34 cellular contexts compared by ENCODE assay signal in the genomic region with DNA sequence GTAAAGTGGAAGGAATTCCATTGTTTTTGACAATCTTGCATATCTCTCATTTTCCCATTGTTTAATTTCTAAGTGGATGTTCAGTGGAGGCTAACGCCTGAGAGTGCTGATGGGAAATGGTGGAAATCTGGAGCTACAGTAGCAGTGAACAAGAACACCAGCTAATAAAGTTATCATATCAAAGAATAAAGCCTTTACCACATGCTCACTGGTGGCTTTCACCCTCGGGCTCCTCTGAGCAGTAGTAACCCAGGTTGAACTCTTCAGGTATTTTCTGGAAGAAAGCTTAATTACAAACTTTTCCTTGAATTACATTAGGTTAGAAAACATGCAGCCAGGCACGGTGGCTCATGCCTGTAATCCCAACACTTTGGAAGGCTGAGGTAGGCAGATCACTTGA. TPM values are rescaled to one million over a fixed set of nuclear protein-coding genes. Genes with fewer than 3 reads are reported as not detected.
"Had no signal": no experiment of that assay in that cellular context is flagged by ENCODE, and none has a peak within 500 bp of the region (broad histone marks: within the 10 kb centered on the region; RNA-seq: fewer than 3 reads in every experiment).

No MANE protein-coding gene starts in this region.

- FAIRE-seq: endothelial cell of umbilical vein, keratinocyte had no signal

- H3K27ac ChIP-seq: body of pancreas, spleen, thoracic aorta, uterus had no signal

- H3K9me3 Mint-ChIP-seq: activated B cell treated with CpG ODN at 0.5 μM for 24 hours; activated naive CD4-positive, alpha-beta T cell treated with anti-CD3 and anti-CD28 coated beads, Interleukin-2, amount 50 U/mL, for 24 hours; activated T-helper 2 cell treated with anti-CD3 and anti-CD28 coated beads, Interferon-gamma antibody, Interleukin-2, Interleukin-4, amounts not matched to agents 10 μg/mL and 5 μg/mL and 100 μg/mL, durations not matched to agents 14 hours and 24 hours and 36 hours; effector memory CD8-positive, alpha-beta T cell; nephron; type B pancreatic cell had no signal

- H3K4me3 ChIP-seq: body of pancreas, gastroesophageal sphincter, mucosa of descending colon, spleen, thoracic aorta, uterus had no signal

- H3K4me1 ChIP-seq: body of pancreas, uterus had no signal

- H3K27me3 Mint-ChIP-seq: activated B cell treated with CpG ODN at 0.5 μM for 24 hours; activated CD4-positive, alpha-beta T cell treated with anti-CD3 and anti-CD28 coated beads for 36 hours; activated naive CD4-positive, alpha-beta T cell treated with anti-CD3 and anti-CD28 coated beads, Interleukin-2, amount 50 U/mL, for 24 hours; effector memory CD8-positive, alpha-beta T cell; type B pancreatic cell had no signal

- H3K36me3 ChIP-seq: uterus had no signal

- H3K27me3 ChIP-seq: body of pancreas, gastroesophageal sphincter, spleen, uterus had no signal

- H3K4me1 Mint-ChIP-seq: activated B cell treated with CpG ODN at 0.5 μM for 24 hours, nephron had no signal

- ATAC-seq: activated CD4-positive, alpha-beta T cell treated with anti-CD3 and anti-CD28 coated beads for 36 hours; body of pancreas; effector memory CD8-positive, alpha-beta T cell; gastroesophageal sphincter; left cardiac atrium; left ventricle myocardium superior; mucosa of descending colon; right cardiac atrium; stimulated activated naive CD8-positive, alpha-beta T cell treated with anti-CD3 and anti-CD28 coated beads, Interleukin-15, Interleukin-2, amounts not matched to agents 100 U/mL and 50 U/mL, for 24 hours had no signal

- H3K9me3 ChIP-seq: body of pancreas, gastroesophageal sphincter, mucosa of descending colon, spleen, thoracic aorta, uterus had no signal

- DNase-seq: activated B cell treated with CpG ODN at 0.5 μM for 24 hours; activated CD4-positive, alpha-beta T cell treated with anti-CD3 and anti-CD28 coated beads for 36 hours; activated CD8-positive, alpha-beta memory T cell treated with anti-CD3 and anti-CD28 coated beads for 24 hours; activated T-cell treated with anti-CD3 and anti-CD28 coated beads, Interleukin-2, amount 50 U/mL, for 1 hour; aorta; body of pancreas; cortex of kidney; effector memory CD8-positive, alpha-beta T cell; head of caudate nucleus; hippocampal formation; left cardiac atrium; left ventricle myocardium superior; mucosa of descending colon; posterior cingulate gyrus; spleen; stimulated activated naive CD8-positive, alpha-beta T cell treated with anti-CD3 and anti-CD28 coated beads, Interleukin-15, Interleukin-2, amounts not matched to agents 100 U/mL and 50 U/mL, for 24 hours; T-helper 2 cell; uterus had no signal

- H3K27ac Mint-ChIP-seq: activated B cell treated with CpG ODN at 0.5 μM for 24 hours; activated CD4-positive, alpha-beta T cell treated with anti-CD3 and anti-CD28 coated beads for 36 hours; activated naive CD4-positive, alpha-beta T cell treated with anti-CD3 and anti-CD28 coated beads, Interleukin-2, amount 50 U/mL, for 24 hours; activated T-helper 2 cell treated with anti-CD3 and anti-CD28 coated beads, Interferon-gamma antibody, Interleukin-2, Interleukin-4, amounts not matched to agents 10 μg/mL and 5 μg/mL and 100 μg/mL, durations not matched to agents 14 hours and 24 hours and 36 hours; nephron; type B pancreatic cell had no signal

- H3K4me3 Mint-ChIP-seq: activated B cell treated with CpG ODN at 0.5 μM for 24 hours; activated CD4-positive, alpha-beta T cell treated with anti-CD3 and anti-CD28 coated beads for 36 hours; activated naive CD4-positive, alpha-beta T cell treated with anti-CD3 and anti-CD28 coated beads, Interleukin-2, amount 50 U/mL, for 24 hours; effector memory CD8-positive, alpha-beta T cell; nephron; type B pancreatic cell had no signal

RNA-seq across cellular contexts. Expression of a gene that starts 48.6 kb away (rescaled TPM):
- total RNA-seq: cerebellum, endothelial cell of umbilical vein, fibroblast of lung, fibroblast of villous mesenchyme, lung microvascular endothelial cell, mesenteric fat pad, myocyte, osteoblast had no signal
- polyA plus RNA-seq: endothelial cell of umbilical vein, fibroblast of lung had no signal
